33 cellular contexts compared by ENCODE assay signal in genomic region chr9:4266602-4267001, GRCh38.
"Had no signal": no experiment of that assay in that cellular context is flagged by ENCODE, and none has a peak within 500 bp of the region (broad histone marks: within the 10 kb centered on the region; RNA-seq: fewer than 3 reads in every experiment).

No MANE protein-coding gene starts in this region.

- H3K27ac ChIP-seq: adrenal gland, body of pancreas, brain microvascular endothelial cell, breast epithelium, VCaP had no signal

- FAIRE-seq: astrocyte, TTC549 had no signal

- H3K4me3 ChIP-seq: adrenal gland, body of pancreas, breast epithelium had no signal

- H3K36me3 ChIP-seq: adrenal gland, brain microvascular endothelial cell, breast epithelium had no signal

- H3K9me3 ChIP-seq: adrenal gland, body of pancreas, breast epithelium had no signal

- ATAC-seq: activated CD8-positive, alpha-beta T cell treated with anti-CD3 and anti-CD28 coated beads for 36 hours; activated naive CD4-positive, alpha-beta T cell treated with anti-CD3 and anti-CD28 coated beads, Interleukin-2, amount 50 U/mL, for 72 hours; activated T-cell treated with anti-CD3 and anti-CD28 coated beads, Interleukin-2, amount 50 U/mL, for 4 hours; activated T-cell treated with anti-CD3 and anti-CD28 coated beads, Interleukin-2, amount 50 U/mL, for 72 hours; activated T-helper 17 cell treated with anti-CD3 and anti-CD28 coated beads, Interleukin-2, amount 50 U/mL, for 72 hours; body of pancreas had no signal

- H3K4me1 ChIP-seq: adrenal gland, breast epithelium had no signal

- H3K27me3 ChIP-seq: adrenal gland, body of pancreas, brain microvascular endothelial cell, breast epithelium had no signal

- DNase-seq: activated B cell treated with CpG ODN at 0.5 μM for 24 hours; activated CD4-positive, alpha-beta memory T cell treated with anti-CD3 and anti-CD28 coated beads for 36 hours; activated CD4-positive, alpha-beta T cell treated with anti-CD3 and anti-CD28 coated beads for 4 hours; activated CD4-positive, alpha-beta T cell treated with anti-CD3 and anti-CD28 coated beads, Interleukin-2, amount 10 ng/mL, durations not matched to agents 24 days and 14 days; activated CD4-positive, alpha-beta T cell treated with anti-CD3 and anti-CD28 coated beads, Interleukin-2, amount 50 U/mL, for 1 hour; activated CD4-positive, alpha-beta T cell treated with anti-CD3 and anti-CD28 coated beads, Interleukin-2, amount 50 U/mL, for 4 hours; activated CD4-positive, CD25-positive, alpha-beta regulatory T cell treated with anti-CD3 and anti-CD28 coated beads, Interleukin-2, amount 50 U/mL, for 72 hours; activated CD8-positive, alpha-beta memory T cell treated with anti-CD3 and anti-CD28 coated beads, Interleukin-2, amount 50 U/mL, for 4 hours; activated CD8-positive, alpha-beta T cell treated with anti-CD3 and anti-CD28 coated beads for 36 hours; activated effector memory CD4-positive, alpha-beta T cell treated with anti-CD3 and anti-CD28 coated beads, Interleukin-2, amount 50 U/mL, for 16 hours; activated gamma-delta T cell treated with Interleukin-2 at 50 U/mL for 16 hours; activated naive CD4-positive, alpha-beta T cell; activated naive CD4-positive, alpha-beta T cell treated with anti-CD3 and anti-CD28 coated beads for 36 hours; activated naive CD4-positive, alpha-beta T cell treated with anti-CD3 and anti-CD28 coated beads, Interleukin-2, amount 50 U/mL, for 16 hours; activated naive CD8-positive, alpha-beta T cell treated with anti-CD3 and anti-CD28 coated beads for 36 hours; activated T-cell treated with anti-CD3 and anti-CD28 coated beads for 4 hours; activated T-cell treated with anti-CD3 and anti-CD28 coated beads, Interleukin-2, amount 50 U/mL, for 1 hour; activated T-cell treated with anti-CD3 and anti-CD28 coated beads, Interleukin-2, amount 50 U/mL, for 4 hours; activated T-cell treated with anti-CD3 and anti-CD28 coated beads, Interleukin-2, amount 50 U/mL, for 72 hours; adrenal gland; amniotic stem cell; aorta; body of pancreas; brain microvascular endothelial cell; central memory CD4-positive, alpha-beta T cell; T-helper 2 cell; T-helper 9 cell had no signal
